ENCODE assay signal across 9 cellular contexts in genomic region chr19:33406521-33407139, GRCh38. TPM values are rescaled to one million over a fixed set of nuclear protein-coding genes. Genes with fewer than 3 reads are reported as not detected.
DNase-seq lines count a peak whose midpoint lies in the region; ATAC-seq, FAIRE-seq and TF ChIP-seq lines count a peak whose summit lies in the region.
"Had no signal": no experiment of that assay in that cellular context is flagged by ENCODE, and none has a peak within 500 bp of the region (broad histone marks: within the 10 kb centered on the region; RNA-seq: fewer than 3 reads in every experiment).

No MANE protein-coding gene starts in this region.

- TF ChIP-seq CTCF in Caco-2 (IDR thresholded peaks at IDR 0.05; ENCODE audit: insufficient read depth in 1 of 2, low read depth in 1 of 2, low read length in 1 of 2, severe bottlenecking in 1 of 2, unreplicated experiment in 1 of 2) (peak; percentile 90 to 96), fibroblast of pulmonary artery (IDR thresholded peaks at IDR 0.05; ENCODE audit: low read length, missing control alignments) (peak; percentile 95), thoracic aorta (IDR thresholded peaks at IDR 0.05) (peak; percentile 97)

- no peak for FAIRE-seq in RCC 7860 (lab: Jason Lieb, UNC)
- FAIRE-seq: TTC549 had no signal

- H3K27ac ChIP-seq in thoracic aorta: no peak overlapping the region

- H3K27ac Mint-ChIP-seq in Caco-2 (ENCODE audit: unreplicated experiment): peak overlapping the region; percentile 84

- peak; percentile 50 for ATAC-seq in HG03280 (IDR thresholded peaks at IDR 0.05; ENCODE audit: unreplicated experiment)
- ATAC-seq in thoracic aorta (ENCODE audit: insufficient number of reproducible peaks, low FRiP score, low read depth): peak; percentile 57
- no peak for ATAC-seq in HG03039 (IDR thresholded peaks at IDR 0.05; ENCODE audit: unreplicated experiment)

- peaks cover 15% of the 10 kb centered on the region for H3K36me3 Mint-ChIP-seq in Caco-2 (ENCODE audit: insufficient read depth, unreplicated experiment)

- POLR2A ChIA-PET in Caco-2 (lab: Charles Lee): interaction anchor here (0.5 to 1.0 kb wide), 2 partner anchors 104 to 390 kb away, joined by 3 to 4 read pairs; partner anchors contain the start of gene CEBPA

- H3K36me3 ChIP-seq in Caco-2 (ENCODE audit: control insufficient read depth, insufficient read depth, low read length) (peaks cover 3% of the 10 kb centered on the region), thoracic aorta (no peaks in the 10 kb centered on the region)

- no peaks in the 10 kb centered on the region for H3K9me3 Mint-ChIP-seq in Caco-2 (ENCODE audit: unreplicated experiment)

- H3K9me3 ChIP-seq in Caco-2 (no peaks in the 10 kb centered on the region), thoracic aorta (no peaks in the 10 kb centered on the region)

- CTCF ChIA-PET in Caco-2 (lab: Charles Lee): interaction anchor here (0.6 to 4.5 kb wide), 9 partner anchors 10 to 945 kb away, joined by 3 to 33 read pairs (median 3); partner anchors contain the start of gene CEBPA

- intact Hi-C loops in Caco-2 (cut with micrococcal nuclease; ENCODE audit: unreplicated experiment): loop anchor here (5.0 kb wide), 1 partner anchor 279 kb away; no protein-coding TSS in a partner anchor

- peaks cover 31% of the 10 kb centered on the region for H3K4me1 Mint-ChIP-seq in Caco-2 (ENCODE audit: low read depth, unreplicated experiment)

- no peak overlapping the region for H3K4me3 Mint-ChIP-seq in Caco-2 (ENCODE audit: unreplicated experiment)

- H3K27me3 Mint-ChIP-seq in Caco-2 (ENCODE audit: insufficient read depth, unreplicated experiment): no peaks in the 10 kb centered on the region

- H3K27me3 ChIP-seq in Caco-2 (replicated peaks; ENCODE audit: control insufficient read depth, insufficient read depth, low read length) (no peaks in the 10 kb centered on the region), thoracic aorta (replicated peaks; ENCODE audit: insufficient read depth) (no peaks in the 10 kb centered on the region)

- H3K4me1 ChIP-seq in Caco-2 (peaks cover 35% of the 10 kb centered on the region), thoracic aorta (ENCODE audit: control insufficient read depth in 1 of 2, low read depth in 2 of 2) (no peaks in the 10 kb centered on the region)

- BruUV-seq in Caco-2 (replicated peaks; lab: Mats Ljungman, UMichigan): no TSS peak

- H3K4me3 ChIP-seq in Caco-2 (ENCODE audit: low read depth, low read length): no peak overlapping the region
- H3K4me3 ChIP-seq in fibroblast of pulmonary artery (replicated peaks; ENCODE audit: low read depth, low read length): no peak overlapping the region
- H3K4me3 ChIP-seq in thoracic aorta: no peak overlapping the region

- peak; percentile 82 to 90 for DNase-seq in Caco-2
- DNase-seq in RCC 7860 (ENCODE audit: low spot score): peak; percentile 13
- DNase-seq in activated T-cell treated with anti-CD3 and anti-CD28 coated beads, Interleukin-2, amount 50 U/mL, for 48 hours: peak; percentile 86 to 88
- DNase-seq in fibroblast of pulmonary artery (ENCODE audit: low read depth): peak; percentile 64
- DNase-seq in nucleus accumbens (lab: John Stamatoyannopoulos, UW): peak in 44 of 56 donors; percentile 11 to 83 (median 44)
- DNase-seq in thoracic aorta (ENCODE audit: low spot score): peak; percentile 31

RNA-seq across cellular contexts. Expression of gene CEBPG, which starts 33.1 kb away (rescaled TPM):
- 74.9 and 79.4 TPM in 2 replicates for total RNA-seq in Caco-2 (2022)
- 10 to 100 TPM; 19.9 to 32.6 TPM for total RNA-seq in thoracic aorta

Comparison
In these comparisons a context has a peak if more than half of its experiments do, and no peak if none do; other contexts are left out.
1. DNase-seq: peak in every context shown above with its lines; median percentile 87 in activated T-cell treated with anti-CD3 and anti-CD28 coated beads, Interleukin-2, amount 50 U/mL, for 48 hours; 86 in Caco-2; 64 in fibroblast of pulmonary artery; 44 in nucleus accumbens; 31 in thoracic aorta; 13 in RCC 7860.